ENCODE assay signal across 8 cellular contexts in genomic region chr16:4309833-4310266, GRCh38. TPM values are rescaled to one million over a fixed set of nuclear protein-coding genes. Genes with fewer than 3 reads are reported as not detected.
A peak's percentile ranks its signal among the peaks of the same experiment; 100 is the strongest.
DNase-seq lines count a peak whose midpoint lies in the region; ATAC-seq and TF ChIP-seq lines count a peak whose summit lies in the region.

No MANE protein-coding gene starts in this region.

- no peaks in the 10 kb centered on the region for H3K27me3 ChIP-seq in left ventricle myocardium inferior (ENCODE audit: low read depth)
- H3K27me3 ChIP-seq in sigmoid colon = no peaks in the 10 kb centered on the region

- DNase-seq in ACHN (peak; percentile 83), GOT3 (lab: John Stamatoyannopoulos, UW) (peak; percentile 42), RPMI8226 (peak; percentile 85), left ventricle myocardium inferior (peak; percentile 54), sigmoid colon (peak; percentile 85), GDM1 (lab: John Stamatoyannopoulos, UW) (no peak)
- peak; percentile 58 for DNase-seq in activated naive CD8-positive, alpha-beta T cell treated with anti-CD3 and anti-CD28 coated beads for 36 hours

- H3K4me1 ChIP-seq in left ventricle myocardium inferior (peaks cover 39% of the 10 kb centered on the region), sigmoid colon (peaks cover 0 to 39% (median 33%) of the 10 kb centered on the region in 4 donors)

- in situ Hi-C loops in ACHN (cut with HindIII; ENCODE audit: low pct_ligation_motif_present, low pct_unique_long_range_greater_than_20kb, low sequenced_read_pairs) = no loop called here

- no peak for TF ChIP-seq POLR2A in sigmoid colon (IDR thresholded peaks at IDR 0.05)

- no peak for TF ChIP-seq EP300 in sigmoid colon (IDR thresholded peaks at IDR 0.05)

- peaks cover 22% of the 10 kb centered on the region for H3K4me1 Mint-ChIP-seq in activated naive CD8-positive, alpha-beta T cell treated with anti-CD3 and anti-CD28 coated beads for 36 hours

- ATAC-seq in GM21529 (IDR thresholded peaks at IDR 0.05; ENCODE audit: unreplicated experiment) = no peak

- H3K27ac Mint-ChIP-seq in activated naive CD8-positive, alpha-beta T cell treated with anti-CD3 and anti-CD28 coated beads for 36 hours = no peak overlapping the region

- H3K9me3 Mint-ChIP-seq in activated naive CD8-positive, alpha-beta T cell treated with anti-CD3 and anti-CD28 coated beads for 36 hours = peaks cover 6% of the 10 kb centered on the region

- H3K9me3 ChIP-seq in left ventricle myocardium inferior (replicated peaks) (no peaks in the 10 kb centered on the region), sigmoid colon (no peaks in the 10 kb centered on the region)

- intact Hi-C loops in left ventricle myocardium inferior (cut with micrococcal nuclease) = no loop called here
- intact Hi-C loops in sigmoid colon (cut with DNase I) = loop anchor here (2.0 kb wide), 1 partner anchor 19 kb away; no protein-coding TSS in a partner anchor

- peaks cover 15% of the 10 kb centered on the region for H3K36me3 Mint-ChIP-seq in activated naive CD8-positive, alpha-beta T cell treated with anti-CD3 and anti-CD28 coated beads for 36 hours

- no peak overlapping the region for H3K4me3 Mint-ChIP-seq in activated naive CD8-positive, alpha-beta T cell treated with anti-CD3 and anti-CD28 coated beads for 36 hours

- H3K27me3 Mint-ChIP-seq in activated naive CD8-positive, alpha-beta T cell treated with anti-CD3 and anti-CD28 coated beads for 36 hours = peaks cover 22% of the 10 kb centered on the region

- TF ChIP-seq CTCF in left ventricle myocardium inferior (IDR thresholded peaks at IDR 0.05; ENCODE audit: borderline replicate concordance) (peak; percentile 69), sigmoid colon (IDR thresholded peaks at IDR 0.05) (peak; percentile 47 to 62 (median 52))

- WGBS in sigmoid colon, 2 donors = 19 to 37% methylated on average over 11 of the region's 11 CpGs

- H3K27ac ChIP-seq in left ventricle myocardium inferior (replicated peaks) = peak overlapping the region; percentile 67
- peak overlapping the region; percentile 70 to 90 (median 78) for H3K27ac ChIP-seq in sigmoid colon

- H3K4me3 ChIP-seq in left ventricle myocardium inferior = no peak overlapping the region
- H3K4me3 ChIP-seq in sigmoid colon = no peak overlapping the region

- H3K36me3 ChIP-seq in left ventricle myocardium inferior (no peaks in the 10 kb centered on the region), sigmoid colon (no peaks in the 10 kb centered on the region)

RNA-seq across cellular contexts. Expression of gene GLIS2, which starts 6.0 kb away (rescaled TPM):
- under 1 TPM; 0.08 to 0.16 TPM for total RNA-seq in activated naive CD8-positive, alpha-beta T cell treated with anti-CD3 and anti-CD28 coated beads for 36 hours
- total RNA-seq in left ventricle myocardium inferior = 17.2 TPM
- 10 to 100 TPM in 1 of 4 donors, 1 to 10 TPM in 3; 5.4 to 11.9 (median 5.7) TPM for total RNA-seq in sigmoid colon
- 1 to 10 TPM in 2 of 3 donors, under 1 TPM in 1; 0.69 to 4.0 (median 1.8) TPM for polyA plus RNA-seq in sigmoid colon

RNA-seq across cellular contexts. Expression of gene TFAP4, which starts 37.0 kb away (rescaled TPM):
- 10 to 100 TPM; 44.2 to 44.9 TPM for total RNA-seq in activated naive CD8-positive, alpha-beta T cell treated with anti-CD3 and anti-CD28 coated beads for 36 hours
- total RNA-seq in left ventricle myocardium inferior (2.6 TPM), sigmoid colon (1 to 10 TPM; 3.2 to 3.9 (median 3.6) TPM)
- polyA plus RNA-seq in sigmoid colon = 10 to 100 TPM in 1 of 3 donors, 1 to 10 TPM in 2; 2.3 to 11.7 (median 4.8) TPM

RNA-seq across cellular contexts. Expression of gene PAM16, which starts 41.3 kb away (rescaled TPM):
- total RNA-seq in activated naive CD8-positive, alpha-beta T cell treated with anti-CD3 and anti-CD28 coated beads for 36 hours = 10 to 100 TPM; 73.0 to 73.9 TPM
- total RNA-seq in left ventricle myocardium inferior (67.3 TPM), sigmoid colon (10 to 100 TPM; 36.7 to 52.7 (median 43.6) TPM)
- 10 to 100 TPM; 36.0 to 57.0 (median 49.0) TPM for polyA plus RNA-seq in sigmoid colon

Comparison
In these comparisons a context has a peak if more than half of its experiments do, and no peak if none do; other contexts are left out.
1. RNA of gene GLIS2, which starts 6.0 kb away (total RNA-seq): 17.2 TPM in left ventricle myocardium inferior (single experiment) and 5.4 to 11.9 TPM in sigmoid colon; 0.08 to 0.16 TPM in activated naive CD8-positive, alpha-beta T cell treated with anti-CD3 and anti-CD28 coated beads for 36 hours; every median in the first group is over 4 times any median in the second.
2. RNA of gene TFAP4, which starts 37.0 kb away (total RNA-seq): 44.2 to 44.9 TPM in activated naive CD8-positive, alpha-beta T cell treated with anti-CD3 and anti-CD28 coated beads for 36 hours; 3.2 to 3.9 TPM in sigmoid colon and 2.6 TPM in left ventricle myocardium inferior (single experiment); every median in the first group is over 4 times any median in the second.